ENCODE assay signal across 16 cellular contexts in the genomic region with DNA sequence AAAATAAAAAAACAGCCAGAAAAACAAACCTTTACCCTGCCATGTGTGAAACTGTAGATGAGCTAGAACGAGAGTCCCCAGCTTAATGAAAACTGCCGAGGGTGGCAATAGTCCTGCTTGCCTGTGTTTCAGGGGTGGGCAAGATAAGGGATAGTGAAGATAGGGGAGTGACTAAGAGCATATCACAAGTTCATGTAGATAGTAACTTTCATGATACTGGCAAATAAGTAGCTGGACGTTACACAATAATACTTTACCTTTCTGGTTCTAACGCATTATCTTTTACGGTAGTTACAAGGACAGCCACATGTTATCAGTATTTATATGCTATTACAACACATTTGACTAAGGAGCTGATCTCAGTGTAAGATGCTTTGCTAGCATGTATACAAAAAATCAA.
"Had no signal": no experiment of that assay in that cellular context is flagged by ENCODE, and none has a peak within 500 bp of the region (broad histone marks: within the 10 kb centered on the region; RNA-seq: fewer than 3 reads in every experiment).

No MANE protein-coding gene starts in this region.

- H3K27me3 Mint-ChIP-seq: activated CD8-positive, alpha-beta memory T cell treated with anti-CD3 and anti-CD28 coated beads, Interleukin-2, amount 10 ng/mL, durations not matched to agents 7 days and 5 days; activated naive CD8-positive, alpha-beta T cell treated with anti-CD3 and anti-CD28 coated beads, Interleukin-2, amount 50 U/mL, for 24 hours had no signal

- DNase-seq: activated CD4-positive, alpha-beta T cell treated with anti-CD3 and anti-CD28 coated beads, Interleukin-2, amount 50 U/mL, for 48 hours; activated CD8-positive, alpha-beta memory T cell treated with anti-CD3 and anti-CD28 coated beads, Interleukin-2, amount 10 ng/mL, durations not matched to agents 7 days and 5 days; activated naive CD4-positive, alpha-beta T cell treated with anti-CD3 and anti-CD28 coated beads for 36 hours; activated naive CD8-positive, alpha-beta T cell treated with anti-CD3 and anti-CD28 coated beads, Interleukin-2, amount 50 U/mL, for 24 hours; activated T-cell treated with anti-CD3 and anti-CD28 coated beads, Interleukin-2, amount 50 U/mL, for 1 hour; dorsolateral prefrontal cortex; sigmoid colon; stimulated activated CD4-positive, alpha-beta T cell treated with anti-CD3 and anti-CD28 coated beads, Interleukin-1b, Interleukin-23, amount 100 ng/mL, for 48 hours; stomach; T-helper 9 cell; testis; WERI-Rb-1 had no signal

- H3K27ac ChIP-seq: cardiac muscle cell, esophagus muscularis mucosa, sigmoid colon, testis, WERI-Rb-1 had no signal

- H3K4me3 ChIP-seq: cardiac muscle cell, esophagus muscularis mucosa, sigmoid colon, stomach, testis had no signal

- H3K27ac Mint-ChIP-seq: activated CD8-positive, alpha-beta memory T cell treated with anti-CD3 and anti-CD28 coated beads, Interleukin-2, amount 10 ng/mL, durations not matched to agents 7 days and 5 days; activated naive CD4-positive, alpha-beta T cell treated with anti-CD3 and anti-CD28 coated beads for 36 hours; activated naive CD8-positive, alpha-beta T cell treated with anti-CD3 and anti-CD28 coated beads, Interleukin-2, amount 50 U/mL, for 24 hours; activated T-helper 2 cell treated with anti-CD3 and anti-CD28 coated beads, Interferon-gamma antibody, Interleukin-2, Interleukin-4, amounts not matched to agents 10 μg/mL and 5 μg/mL and 100 μg/mL, durations not matched to agents 14 hours and 24 hours and 36 hours had no signal

- H3K9me3 ChIP-seq: esophagus muscularis mucosa, sigmoid colon, stomach, testis had no signal

- H3K36me3 ChIP-seq: cardiac muscle cell had no signal

- H3K9me3 Mint-ChIP-seq: activated naive CD4-positive, alpha-beta T cell treated with anti-CD3 and anti-CD28 coated beads for 36 hours; activated naive CD8-positive, alpha-beta T cell treated with anti-CD3 and anti-CD28 coated beads, Interleukin-2, amount 50 U/mL, for 24 hours; neural crest cell had no signal

- H3K4me3 Mint-ChIP-seq: activated CD8-positive, alpha-beta memory T cell treated with anti-CD3 and anti-CD28 coated beads, Interleukin-2, amount 10 ng/mL, durations not matched to agents 7 days and 5 days; activated naive CD4-positive, alpha-beta T cell treated with anti-CD3 and anti-CD28 coated beads for 36 hours; activated naive CD8-positive, alpha-beta T cell treated with anti-CD3 and anti-CD28 coated beads, Interleukin-2, amount 50 U/mL, for 24 hours; neural crest cell had no signal

- H3K27me3 ChIP-seq: cardiac muscle cell, dorsolateral prefrontal cortex, esophagus muscularis mucosa, sigmoid colon, stomach, testis had no signal

- ATAC-seq: activated CD8-positive, alpha-beta memory T cell treated with anti-CD3 and anti-CD28 coated beads, Interleukin-2, amount 10 ng/mL, durations not matched to agents 7 days and 5 days; activated naive CD8-positive, alpha-beta T cell treated with anti-CD3 and anti-CD28 coated beads, Interleukin-2, amount 50 U/mL, for 24 hours had no signal
